9 cellular contexts compared by ENCODE assay signal in the genomic region with DNA sequence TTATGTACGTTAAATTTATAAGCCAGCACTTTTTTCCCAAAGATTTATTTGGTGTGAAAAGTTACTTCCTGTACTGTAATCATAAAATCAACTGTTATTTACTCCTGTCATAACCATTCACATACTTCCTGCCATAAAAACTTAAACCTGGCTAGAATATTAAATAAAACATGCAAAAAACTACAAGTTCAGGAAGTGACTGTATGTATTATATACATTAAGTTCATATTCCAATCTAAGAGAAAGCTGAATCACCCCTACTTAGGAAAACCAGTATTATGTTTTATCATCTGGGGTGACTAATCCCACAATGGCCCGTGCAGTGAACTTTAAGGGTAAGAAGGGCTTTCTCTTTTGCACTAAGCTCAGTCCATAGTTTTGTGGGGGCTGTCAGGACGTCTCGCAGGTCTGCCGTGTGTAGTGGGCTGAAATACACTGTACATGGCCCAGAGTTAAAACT.
A peak's percentile ranks its signal among the peaks of the same experiment; 100 is the strongest.
DNase-seq lines count a peak whose midpoint lies in the region; ATAC-seq and TF ChIP-seq lines count a peak whose summit lies in the region.
"Had no signal": no experiment of that assay in that cellular context is flagged by ENCODE, and none has a peak within 500 bp of the region (broad histone marks: within the 10 kb centered on the region; RNA-seq: fewer than 3 reads in every experiment).

No MANE protein-coding gene starts in this region.

- TF ChIP-seq CTCF in WI38 (IDR thresholded peaks at IDR 0.05; ENCODE audit: low read depth, low read length) (no peak), fibroblast of mammary gland (conservative IDR thresholded peaks at IDR 0.05; ENCODE audit: control insufficient read depth, insufficient read depth, low read depth, low read length) (no peak)

- no peak for TF ChIP-seq POLR2A in erythroblast (IDR thresholded peaks at IDR 0.05; ENCODE audit: low read length)

- no peaks in the 10 kb centered on the region for H3K27me3 Mint-ChIP-seq in activated CD4-positive, alpha-beta T cell treated with anti-CD3 and anti-CD28 coated beads, Interleukin-2, amount 10 ng/mL, durations not matched to agents 7 days and 5 days
- no peaks in the 10 kb centered on the region for H3K27me3 Mint-ChIP-seq in stimulated activated naive CD8-positive, alpha-beta T cell treated with anti-CD3 and anti-CD28 coated beads, Interleukin-15, amount 100 ng/mL, for 72 hours

- peaks cover 36% of the 10 kb centered on the region for H3K36me3 ChIP-seq in MG63

- DNase-seq in activated CD4-positive, alpha-beta T cell treated with anti-CD3 and anti-CD28 coated beads, Interleukin-2, amount 10 ng/mL, durations not matched to agents 7 days and 5 days, result no peak
- no peak for DNase-seq in activated CD4-positive, alpha-beta T cell treated with anti-CD3 and anti-CD28 coated beads for 4 hours
- DNase-seq in fibroblast of mammary gland (ENCODE audit: low read depth) (peak; percentile 80), erythroblast (lab: John Stamatoyannopoulos, UW) (no peak), MG63 (no peak)
- no peak for DNase-seq in stimulated activated naive CD8-positive, alpha-beta T cell treated with anti-CD3 and anti-CD28 coated beads, Interleukin-15, amount 100 ng/mL, for 72 hours
- DNase-seq: NCI-H524 had no signal

- H3K4me3 ChIP-seq in WI38 (ENCODE audit: low read depth, low read length) (peak overlapping the region; percentile 56), fibroblast of mammary gland (ENCODE audit: control insufficient read depth, low read depth, low read length) (no peak overlapping the region), MG63 (no peak overlapping the region)

- POLR2A ChIA-PET in activated CD4-positive, alpha-beta T cell treated with anti-CD3 and anti-CD28 coated beads, Interleukin-2, amount 10 ng/mL, durations not matched to agents 7 days and 5 days (lab: Charles Lee), result no interaction called here

- H3K27me3 ChIP-seq in MG63, result no peaks in the 10 kb centered on the region

- H3K9me3 ChIP-seq in MG63, result no peaks in the 10 kb centered on the region

- CTCF ChIA-PET in activated CD4-positive, alpha-beta T cell treated with anti-CD3 and anti-CD28 coated beads, Interleukin-2, amount 10 ng/mL, durations not matched to agents 7 days and 5 days (lab: Charles Lee), result interaction anchor here (1.0 to 1.2 kb wide), 3 partner anchors 9 to 20 kb away, joined by 3 to 4 read pairs (median 4); no protein-coding TSS in a partner anchor

- H3K36me3 Mint-ChIP-seq in activated CD4-positive, alpha-beta T cell treated with anti-CD3 and anti-CD28 coated beads, Interleukin-2, amount 10 ng/mL, durations not matched to agents 7 days and 5 days (ENCODE audit: low read depth), result peaks cover 57% of the 10 kb centered on the region

- no peaks in the 10 kb centered on the region for H3K9me3 Mint-ChIP-seq in activated CD4-positive, alpha-beta T cell treated with anti-CD3 and anti-CD28 coated beads, Interleukin-2, amount 10 ng/mL, durations not matched to agents 7 days and 5 days
- H3K9me3 Mint-ChIP-seq in stimulated activated naive CD8-positive, alpha-beta T cell treated with anti-CD3 and anti-CD28 coated beads, Interleukin-15, amount 100 ng/mL, for 72 hours, result no peaks in the 10 kb centered on the region

- H3K27ac Mint-ChIP-seq in activated CD4-positive, alpha-beta T cell treated with anti-CD3 and anti-CD28 coated beads, Interleukin-2, amount 10 ng/mL, durations not matched to agents 7 days and 5 days, result peak overlapping the region; percentile 94
- peak overlapping the region; percentile 71 to 77 for H3K27ac Mint-ChIP-seq in stimulated activated naive CD8-positive, alpha-beta T cell treated with anti-CD3 and anti-CD28 coated beads, Interleukin-15, amount 100 ng/mL, for 72 hours

- peaks cover 89% of the 10 kb centered on the region for H3K4me1 Mint-ChIP-seq in activated CD4-positive, alpha-beta T cell treated with anti-CD3 and anti-CD28 coated beads, Interleukin-2, amount 10 ng/mL, durations not matched to agents 7 days and 5 days
- H3K4me1 Mint-ChIP-seq in stimulated activated naive CD8-positive, alpha-beta T cell treated with anti-CD3 and anti-CD28 coated beads, Interleukin-15, amount 100 ng/mL, for 72 hours, result peaks cover 96% of the 10 kb centered on the region

- no peak overlapping the region for H3K4me3 Mint-ChIP-seq in activated CD4-positive, alpha-beta T cell treated with anti-CD3 and anti-CD28 coated beads, Interleukin-2, amount 10 ng/mL, durations not matched to agents 7 days and 5 days
- H3K4me3 Mint-ChIP-seq in stimulated activated naive CD8-positive, alpha-beta T cell treated with anti-CD3 and anti-CD28 coated beads, Interleukin-15, amount 100 ng/mL, for 72 hours, result peak overlapping the region; percentile 7 to 46

- no peak for ATAC-seq in stimulated activated naive CD8-positive, alpha-beta T cell treated with anti-CD3 and anti-CD28 coated beads, Interleukin-15, amount 100 ng/mL, for 72 hours
- ATAC-seq in GM21786 (IDR thresholded peaks at IDR 0.05; ENCODE audit: unreplicated experiment), result no peak
